ENCODE assay signal across 31 cellular contexts in the genomic region with DNA sequence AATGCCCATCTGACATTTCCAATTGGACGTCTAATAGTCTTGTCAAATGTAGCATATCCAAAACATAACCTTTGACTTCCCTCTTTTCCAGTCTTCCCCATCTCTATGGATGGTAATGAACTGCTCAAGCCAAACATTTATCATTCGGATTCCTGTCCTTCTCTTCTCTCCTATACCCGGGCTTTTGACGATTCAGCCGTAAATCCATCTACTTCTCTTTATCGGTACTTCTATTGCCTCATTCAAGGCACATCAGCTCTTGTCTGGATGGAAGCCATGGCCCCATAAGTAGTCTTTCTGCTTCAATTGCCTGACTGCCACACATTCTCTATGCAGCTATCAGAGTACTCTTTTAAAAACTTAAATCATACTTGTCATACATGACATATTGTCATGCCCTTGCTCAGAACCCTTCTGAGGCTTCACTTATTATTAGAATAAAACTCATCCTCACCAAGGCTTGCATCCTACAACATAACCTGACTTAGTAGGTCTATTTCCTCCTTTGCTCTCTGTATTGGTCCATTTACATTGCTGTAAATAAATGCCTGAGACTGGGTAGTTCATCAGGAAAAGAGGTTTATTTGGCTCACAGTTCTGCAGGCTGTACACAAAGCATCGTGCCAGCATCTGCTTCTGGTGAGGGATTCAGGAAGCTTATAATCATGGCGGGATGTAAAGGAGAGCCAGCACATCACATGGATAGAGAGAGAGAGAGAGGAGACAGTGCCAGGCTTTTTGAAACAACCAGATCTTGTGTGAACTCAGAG. TPM values are rescaled to one million over a fixed set of nuclear protein-coding genes. Genes with fewer than 3 reads are reported as not detected.
"Had no signal": no experiment of that assay in that cellular context is flagged by ENCODE, and none has a peak within 500 bp of the region (broad histone marks: within the 10 kb centered on the region; RNA-seq: fewer than 3 reads in every experiment).

No MANE protein-coding gene starts in this region.

- H3K27me3 Mint-ChIP-seq: natural killer cell treated with Interleukin-12 subunit alpha and Interleukin-12 subunit beta and Interleukin-15 and Interleukin-18, amount 100 ng/mL, for 72 hours had no signal

- H3K36me3 ChIP-seq: heart left ventricle, left lung, lower lobe of right lung, pancreas, prostate gland, stomach, thoracic aorta, tibial artery, upper lobe of right lung had no signal

- H3K4me1 Mint-ChIP-seq: stimulated activated naive B cell treated with anti-CD40 and anti-IgM and Interleukin-4, amounts not matched to agents 10 μg/mL and 1 μg/mL and 100 μg/mL, for 72 hours had no signal

- H3K9me3 ChIP-seq: heart left ventricle, left lung, lower lobe of right lung, mucosa of descending colon, pancreas, prostate gland, stomach, thoracic aorta, tibial artery, upper lobe of right lung had no signal

- H3K4me1 ChIP-seq: left lung, lower lobe of right lung, pancreas, prostate gland, stomach, upper lobe of right lung had no signal

- ATAC-seq: heart left ventricle; left colon; left lung; lower lobe of right lung; mucosa of descending colon; naive thymus-derived CD4-positive, alpha-beta T cell; natural killer cell treated with Interleukin-12 subunit alpha and Interleukin-12 subunit beta and Interleukin-15 and Interleukin-18, amount 100 ng/mL, for 72 hours; pancreas; sciatic nerve; stimulated activated naive B cell treated with anti-CD40 and anti-IgM and Interleukin-4, amounts not matched to agents 10 μg/mL and 1 μg/mL and 100 μg/mL, for 72 hours; stimulated activated naive CD8-positive, alpha-beta T cell treated with anti-CD3 and anti-CD28 coated beads, Interleukin-15, Interleukin-2, amounts not matched to agents 100 U/mL and 50 U/mL, for 24 hours; upper lobe of right lung had no signal

- H3K36me3 Mint-ChIP-seq: natural killer cell treated with Interleukin-12 subunit alpha and Interleukin-12 subunit beta and Interleukin-15 and Interleukin-18, amount 100 ng/mL, for 72 hours; stimulated activated naive B cell treated with anti-CD40 and anti-IgM and Interleukin-4, amounts not matched to agents 10 μg/mL and 1 μg/mL and 100 μg/mL, for 72 hours had no signal

- H3K27me3 ChIP-seq: heart left ventricle, left lung, pancreas, stomach, tibial artery, upper lobe of right lung had no signal

- DNase-seq: heart left ventricle; hypothalamus; immature natural killer cell; kidney; left colon; left lung; lower lobe of right lung; mammary epithelial cell; midbrain; mucosa of descending colon; naive thymus-derived CD4-positive, alpha-beta T cell; nucleus accumbens; pancreas; posterior cingulate gyrus; right cardiac atrium; stimulated activated CD4-positive, alpha-beta T cell treated with anti-CD3 and anti-CD28 coated beads, Interleukin-12 subunit alpha, Interleukin-12 subunit beta, amount 100 ng/mL, for 4 hours; stimulated activated CD4-positive, alpha-beta T cell treated with anti-CD3 and anti-CD28 coated beads, Interleukin-15, amount 100 ng/mL, for 24 hours; stimulated activated CD4-positive, alpha-beta T cell treated with anti-CD3 and anti-CD28 coated beads, Interleukin-2, amount 100 ng/mL, for 24 hours; stimulated activated CD4-positive, alpha-beta T cell treated with anti-CD3 and anti-CD28 coated beads, Interleukin-4, amount 100 ng/mL, for 1 hour; stimulated activated naive B cell treated with anti-CD40 and anti-IgM and Interleukin-4, amounts not matched to agents 10 μg/mL and 1 μg/mL and 100 μg/mL, for 72 hours; stimulated activated naive CD8-positive, alpha-beta T cell treated with anti-CD3 and anti-CD28 coated beads, Interleukin-15, Interleukin-2, amounts not matched to agents 100 U/mL and 50 U/mL, for 24 hours; stomach; tibial artery; trophoblast cell; upper lobe of right lung had no signal

- H3K27ac Mint-ChIP-seq: stimulated activated naive B cell treated with anti-CD40 and anti-IgM and Interleukin-4, amounts not matched to agents 10 μg/mL and 1 μg/mL and 100 μg/mL, for 72 hours had no signal

- H3K4me3 Mint-ChIP-seq: immature natural killer cell; naive thymus-derived CD4-positive, alpha-beta T cell; natural killer cell treated with Interleukin-12 subunit alpha and Interleukin-12 subunit beta and Interleukin-15 and Interleukin-18, amount 100 ng/mL, for 72 hours; stimulated activated naive B cell treated with anti-CD40 and anti-IgM and Interleukin-4, amounts not matched to agents 10 μg/mL and 1 μg/mL and 100 μg/mL, for 72 hours had no signal

- H3K4me3 ChIP-seq: heart left ventricle, left lung, lower lobe of right lung, mucosa of descending colon, pancreas, prostate gland, skin epidermis, stomach, thoracic aorta, tibial artery, upper lobe of right lung had no signal

- H3K27ac ChIP-seq: heart left ventricle, left lung, lower lobe of right lung, pancreas, prostate gland, skin epidermis, stomach, thoracic aorta, tibial artery, upper lobe of right lung had no signal

- H3K9me3 Mint-ChIP-seq: immature natural killer cell; natural killer cell treated with Interleukin-12 subunit alpha and Interleukin-12 subunit beta and Interleukin-15 and Interleukin-18, amount 100 ng/mL, for 72 hours; stimulated activated naive B cell treated with anti-CD40 and anti-IgM and Interleukin-4, amounts not matched to agents 10 μg/mL and 1 μg/mL and 100 μg/mL, for 72 hours had no signal

RNA-seq across cellular contexts. Expression of gene ST8SIA6, which starts 37.8 kb away (rescaled TPM):
- total RNA-seq: myocyte had no signal
- polyA plus RNA-seq: mammary epithelial cell had no signal
